ENCODE assay signal across 8 cellular contexts in the genomic region with DNA sequence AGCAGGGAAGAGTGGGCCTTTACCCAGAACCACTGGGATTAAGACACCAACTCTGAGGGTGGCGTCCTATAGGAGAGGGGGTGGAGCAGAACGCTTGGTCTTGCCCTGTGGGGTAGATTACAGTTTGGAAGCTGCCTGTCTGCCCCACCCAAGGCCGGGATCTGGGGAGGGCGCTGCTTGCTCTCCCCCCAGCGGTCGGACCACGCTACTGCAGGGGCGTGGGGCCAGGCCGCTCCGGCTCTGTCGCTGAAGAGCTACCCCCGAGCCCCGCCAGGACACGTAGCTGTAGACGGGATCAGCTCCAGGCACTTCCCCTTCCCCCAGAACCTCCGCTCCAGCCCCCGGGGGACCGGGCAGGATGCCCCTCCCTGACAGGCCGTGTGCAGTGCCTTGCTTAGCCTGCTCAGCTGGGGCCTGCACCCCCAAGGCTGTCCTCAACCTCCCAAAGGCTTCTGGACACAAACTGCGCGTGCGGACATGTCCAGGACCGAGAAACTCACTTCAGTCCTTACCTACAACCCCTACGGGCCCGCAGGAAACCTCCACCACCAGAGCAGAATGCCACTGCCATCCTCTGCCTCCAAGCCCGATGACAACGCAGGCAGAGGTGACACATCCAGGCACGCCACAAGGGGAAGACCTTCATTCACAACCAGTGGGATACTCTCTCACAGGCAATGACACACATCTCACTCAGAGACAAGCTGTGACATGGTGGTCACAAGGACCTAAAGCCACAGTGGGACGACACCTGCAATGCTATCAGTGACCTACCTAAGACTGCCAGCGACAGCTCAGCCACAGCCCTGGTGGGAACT. TPM values are rescaled to one million over a fixed set of nuclear protein-coding genes. Genes with fewer than 3 reads are reported as not detected.
DNase-seq lines count a peak whose midpoint lies in the region; ATAC-seq and TF ChIP-seq lines count a peak whose summit lies in the region.

No MANE protein-coding gene starts in this region.

- peak overlapping the region; percentile 88 to 92 (median 89) for H3K27ac Mint-ChIP-seq in CD4-positive, CD25-positive, alpha-beta regulatory T cell

- peak; percentile 99 for TF ChIP-seq CTCF in coronary artery (IDR thresholded peaks at IDR 0.05)

- peak overlapping the region; percentile 86 for H3K4me3 ChIP-seq in CD4-positive, CD25-positive, alpha-beta regulatory T cell (ENCODE audit: low read depth, low read length)
- peak overlapping the region; percentile 99 for H3K4me3 ChIP-seq in coronary artery

- peak overlapping the region; percentile 88 for H3K27ac ChIP-seq in CD4-positive, CD25-positive, alpha-beta regulatory T cell (ENCODE audit: insufficient read depth, low read length, poor library complexity, severe bottlenecking)
- peak overlapping the region; percentile 89 to 100 for H3K27ac ChIP-seq in coronary artery

- peaks cover 0 to 2% (median 0%) of the 10 kb centered on the region in 7 donors for H3K9me3 Mint-ChIP-seq in CD4-positive, CD25-positive, alpha-beta regulatory T cell

- H3K4me1 ChIP-seq in CD4-positive, CD25-positive, alpha-beta regulatory T cell (ENCODE audit: control insufficient read depth, insufficient read depth, low read length, poor library complexity, severe bottlenecking): peaks cover 78% of the 10 kb centered on the region

- ATAC-seq in CD4-positive, CD25-positive, alpha-beta regulatory T cell (ENCODE audit: low read depth in 2 of 2): peak; percentile 42
- ATAC-seq in GM21737 (IDR thresholded peaks at IDR 0.05; ENCODE audit: unreplicated experiment) (peak; percentile 27), left lobe of liver (peak; percentile 56), HG02678 (IDR thresholded peaks at IDR 0.05; ENCODE audit: unreplicated experiment) (no peak)

- H3K9me3 ChIP-seq in CD4-positive, CD25-positive, alpha-beta regulatory T cell (ENCODE audit: control insufficient read depth in 2 of 2, low read length in 2 of 2): no peaks in the 10 kb centered on the region

- DNase-seq in CD4-positive, CD25-positive, alpha-beta regulatory T cell: peak; percentile 65 to 78 (median 66)
- DNase-seq in NCI-H226 (peak; percentile 80), coronary artery (ENCODE audit: low spot score) (no peak), left lobe of liver (ENCODE audit: low spot score) (peak; percentile 69)
- peak; percentile 68 to 70 for DNase-seq in activated CD4-positive, alpha-beta T cell treated with anti-CD3 and anti-CD28 coated beads for 4 hours
- DNase-seq in stimulated activated CD4-positive, alpha-beta T cell treated with anti-CD3 and anti-CD28 coated beads, Interleukin-4, amount 100 ng/mL, for 1 hour: peak; percentile 75

- no peaks in the 10 kb centered on the region for H3K27me3 ChIP-seq in CD4-positive, CD25-positive, alpha-beta regulatory T cell (ENCODE audit: control insufficient read depth, insufficient read depth, low read length)

- H3K36me3 Mint-ChIP-seq in CD4-positive, CD25-positive, alpha-beta regulatory T cell: peaks cover 5% of the 10 kb centered on the region

- no peaks in the 10 kb centered on the region for H3K36me3 ChIP-seq in CD4-positive, CD25-positive, alpha-beta regulatory T cell (ENCODE audit: control insufficient read depth, insufficient read depth, low read length)

- peaks cover 7 to 77% (median 37%) of the 10 kb centered on the region in 4 donors for H3K4me1 Mint-ChIP-seq in CD4-positive, CD25-positive, alpha-beta regulatory T cell

- H3K27me3 Mint-ChIP-seq in CD4-positive, CD25-positive, alpha-beta regulatory T cell: no peaks in the 10 kb centered on the region

- peak overlapping the region; percentile 96 to 99 (median 98) for H3K4me3 Mint-ChIP-seq in CD4-positive, CD25-positive, alpha-beta regulatory T cell

RNA-seq across cellular contexts. Expression of a gene that starts 3.6 kb away (rescaled TPM):
- 852 TPM for total RNA-seq in CD4-positive, CD25-positive, alpha-beta regulatory T cell
- 10 to 100 TPM; 22.3 to 59.3 (median 39.5) TPM for polyA plus RNA-seq in CD4-positive, CD25-positive, alpha-beta regulatory T cell
- 115 TPM for total RNA-seq in left lobe of liver

RNA-seq across cellular contexts. Expression of a gene that starts 30.7 kb away (rescaled TPM):
- total RNA-seq in CD4-positive, CD25-positive, alpha-beta regulatory T cell: 1,198 TPM
- 1,000 to 10,000 TPM in 3 of 4 donors, 100 to 1,000 TPM in 1; 775 to 1,680 (median 1,413) TPM for polyA plus RNA-seq in CD4-positive, CD25-positive, alpha-beta regulatory T cell
- 441 TPM for total RNA-seq in left lobe of liver

RNA-seq across cellular contexts. Expression of a gene that starts 48.4 kb away (rescaled TPM):
- total RNA-seq in CD4-positive, CD25-positive, alpha-beta regulatory T cell: 22.0 TPM
- 10 to 100 TPM in 3 of 4 donors, 1 to 10 TPM in 1; 6.5 to 11.9 (median 10.9) TPM for polyA plus RNA-seq in CD4-positive, CD25-positive, alpha-beta regulatory T cell
- 32.6 TPM for total RNA-seq in left lobe of liver

RNA-seq across cellular contexts. Expression of a gene that starts 58.7 kb away (rescaled TPM):
- total RNA-seq in CD4-positive, CD25-positive, alpha-beta regulatory T cell: 172 TPM
- polyA plus RNA-seq in CD4-positive, CD25-positive, alpha-beta regulatory T cell: 10 to 100 TPM; 30.3 to 38.6 (median 33.9) TPM
- total RNA-seq in left lobe of liver: 24.4 TPM
